Comparison of ENCODE assay signal across 25 cellular contexts in the genomic region with DNA sequence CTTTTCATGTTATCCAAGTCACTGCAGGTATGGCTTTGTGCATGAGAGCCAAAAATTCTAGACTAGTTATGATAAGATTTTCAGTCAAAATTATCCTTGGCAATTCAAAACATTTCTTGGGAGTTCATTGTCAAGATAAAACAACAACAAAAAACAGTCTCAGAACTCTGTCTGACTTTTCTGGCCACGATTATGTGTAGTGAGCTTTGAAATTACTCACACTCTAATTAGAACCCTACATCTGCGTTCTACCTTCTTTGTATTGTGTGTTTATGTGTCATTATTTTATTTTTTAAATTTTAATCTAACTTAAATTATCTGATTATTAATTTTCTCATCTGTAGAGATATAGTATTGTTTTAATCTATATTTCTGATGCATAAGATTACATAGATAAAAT.
"Had no signal": no experiment of that assay in that cellular context is flagged by ENCODE, and none has a peak within 500 bp of the region (broad histone marks: within the 10 kb centered on the region; RNA-seq: fewer than 3 reads in every experiment).

No MANE protein-coding gene starts in this region.

- H3K4me3 ChIP-seq: neural progenitor cell, ovary, psoas muscle, right lobe of liver, sigmoid colon, stomach, thoracic aorta, thyroid gland, tibial nerve, upper lobe of left lung, vagina had no signal

- ATAC-seq: naive thymus-derived CD4-positive, alpha-beta T cell; natural killer cell; psoas muscle; right lobe of liver; stimulated activated effector memory CD8-positive, alpha-beta T cell treated with anti-CD3 and anti-CD28 coated beads, Interleukin-12 subunit alpha, Interleukin-12 subunit beta, amount 100 ng/mL, for 72 hours; stimulated activated naive B cell treated with anti-CD40 and anti-IgM and Interleukin-4, amounts not matched to agents 10 μg/mL and 1 μg/mL and 100 μg/mL, for 72 hours had no signal

- H3K27ac ChIP-seq: neural progenitor cell, ovary, parathyroid adenoma, psoas muscle, right lobe of liver, sigmoid colon, stomach, thoracic aorta, thyroid gland, tibial nerve, upper lobe of left lung, vagina had no signal

- H3K4me1 ChIP-seq: neural progenitor cell, parathyroid adenoma, psoas muscle, right lobe of liver, sigmoid colon, stomach, tibial nerve, upper lobe of left lung, vagina had no signal

- DNase-seq: naive thymus-derived CD4-positive, alpha-beta T cell; natural killer cell; occipital lobe; ovary; posterior cingulate gyrus; psoas muscle; right lobe of liver; sigmoid colon; small intestine; stimulated activated CD4-positive, alpha-beta T cell treated with anti-CD3 and anti-CD28 coated beads, Interleukin-15, amount 100 ng/mL, for 24 hours; stimulated activated CD4-positive, alpha-beta T cell treated with anti-CD3 and anti-CD28 coated beads, Interleukin-2, amount 100 ng/mL, for 24 hours; stimulated activated CD4-positive, alpha-beta T cell treated with anti-CD3 and anti-CD28 coated beads, Interleukin-2, amount 100 ng/mL, for 48 hours; stimulated activated CD4-positive, alpha-beta T cell treated with anti-CD3 and anti-CD28 coated beads, Interleukin-4, amount 100 ng/mL, for 24 hours; stimulated activated naive B cell treated with anti-CD40 and anti-IgM and Interleukin-4, amounts not matched to agents 10 μg/mL and 1 μg/mL and 100 μg/mL, for 72 hours; stimulated activated naive CD4-positive, alpha-beta T cell treated with Interleukin-2 at 50 U/mL for 16 hours; stomach; thyroid gland; trophoblast cell; upper lobe of left lung had no signal

- H3K36me3 ChIP-seq: neural progenitor cell, ovary, right lobe of liver, sigmoid colon, stomach, thoracic aorta, thyroid gland, tibial nerve, upper lobe of left lung, vagina had no signal

- H3K27me3 ChIP-seq: neural progenitor cell, ovary, right lobe of liver, sigmoid colon, stomach, thyroid gland, tibial nerve, upper lobe of left lung, vagina had no signal

- H3K9me3 ChIP-seq: ovary, psoas muscle, right lobe of liver, thoracic aorta, thyroid gland, upper lobe of left lung, vagina had no signal
